14 cellular contexts compared by ENCODE assay signal in genomic region chr21:36236052-36236730, GRCh38.
DNase-seq lines count a peak whose midpoint lies in the region; ATAC-seq and TF ChIP-seq lines count a peak whose summit lies in the region.
"Had no signal": no experiment of that assay in that cellular context is flagged by ENCODE, and none has a peak within 500 bp of the region (broad histone marks: within the 10 kb centered on the region; RNA-seq: fewer than 3 reads in every experiment).

No MANE protein-coding gene starts in this region.

- no peak overlapping the region for H3K9ac ChIP-seq in BLaER1 treated with 17β-estradiol and CSF1 and Interleukin-3, amounts not matched to agents 10 nM and 100 nM
- no peak overlapping the region for H3K9ac ChIP-seq in Karpas-422 (ENCODE audit: low read length)

- peaks cover 0 to 16% (median 10%) of the 10 kb centered on the region in 10 experiments; a peak in 12 of 20 replicates for H3K4me1 ChIP-seq in BLaER1 treated with 17β-estradiol and CSF1 and Interleukin-3, amounts not matched to agents 10 nM and 100 nM
- H3K4me1 ChIP-seq in Karpas-422 (ENCODE audit: low read length) (peaks cover 15% of the 10 kb centered on the region), osteoblast (ENCODE audit: insufficient read depth, low read length) (no peaks in the 10 kb centered on the region)

- no peaks in the 10 kb centered on the region for H3K79me2 ChIP-seq in Karpas-422 (ENCODE audit: low read length)
- no peaks in the 10 kb centered on the region for H3K79me2 ChIP-seq in osteoblast (ENCODE audit: insufficient read depth, low read length)

- H3K4me3 ChIP-seq in BLaER1 treated with 17β-estradiol and CSF1 and Interleukin-3, amounts not matched to agents 10 nM and 100 nM = no peak overlapping the region
- H3K4me3 ChIP-seq in Karpas-422 (ENCODE audit: low read length) (peak overlapping the region; percentile 43; the same call in 1 of the 2 replicates), osteoblast (ENCODE audit: insufficient read depth, low read length) (no peak overlapping the region)

- H3K9me3 ChIP-seq in BLaER1 treated with 17β-estradiol and CSF1 and Interleukin-3, amounts not matched to agents 10 nM and 100 nM (replicated peaks in 1 of 11) = no peaks in the 10 kb centered on the region
- no peaks in the 10 kb centered on the region for H3K9me3 ChIP-seq in Karpas-422 (ENCODE audit: low read length)
- no peaks in the 10 kb centered on the region for H3K9me3 ChIP-seq in osteoblast (ENCODE audit: low read depth, low read length)

- no peaks in the 10 kb centered on the region for H3K9me2 ChIP-seq in Karpas-422 (replicated peaks; ENCODE audit: insufficient read depth, low read length)

- H4K20me1 ChIP-seq in BLaER1 treated with 17β-estradiol and CSF1 and Interleukin-3, amounts not matched to agents 10 nM and 100 nM = peaks cover 0 to 9% (median 0%) of the 10 kb centered on the region in 11 experiments; a peak in 2 of 22 replicates
- H4K20me1 ChIP-seq in Karpas-422 (ENCODE audit: insufficient read depth, low read depth, low read length) = no peaks in the 10 kb centered on the region
- H4K20me1 ChIP-seq in osteoblast (ENCODE audit: insufficient read depth, low read length) = no peaks in the 10 kb centered on the region

- no peak overlapping the region for H2AFZ ChIP-seq in Karpas-422 (ENCODE audit: low read length)
- no peak overlapping the region for H2AFZ ChIP-seq in osteoblast (ENCODE audit: low read length)

- H3K27ac ChIP-seq in BLaER1 treated with 17β-estradiol and CSF1 and Interleukin-3, amounts not matched to agents 10 nM and 100 nM = no peak overlapping the region
- H3K27ac ChIP-seq in Karpas-422 (ENCODE audit: low read length) = 0 out of 2 replicates have a peak overlapping the region, but pooled peaks have one; percentile 18
- H3K27ac ChIP-seq in osteoblast (ENCODE audit: low read depth, low read length) = no peak overlapping the region

- H3K4me2 ChIP-seq in BLaER1 treated with 17β-estradiol and CSF1 and Interleukin-3, amounts not matched to agents 10 nM and 100 nM = peak overlapping the region in 8 of 11 experiments; percentile 9 to 64 (median 48); a peak in 14 of 22 replicates
- H3K4me2 ChIP-seq in Karpas-422 (ENCODE audit: low read depth, low read length, poor library complexity, severe bottlenecking) (peak overlapping the region; percentile 52), osteoblast (ENCODE audit: insufficient read depth, low read length) (no peak overlapping the region)

- no peak for TF ChIP-seq CTCF in osteoblast (IDR thresholded peaks at IDR 0.05; ENCODE audit: extremely low read depth, low read depth, low read length)
- no peak for TF ChIP-seq CTCF in GM10266 (IDR thresholded peaks at IDR 0.05; ENCODE audit: control insufficient read depth, insufficient read depth, low read depth, missing control alignments)

- ATAC-seq in GM18907 (IDR thresholded peaks at IDR 0.05; ENCODE audit: unreplicated experiment) (peak; percentile 57), HG03571 (IDR thresholded peaks at IDR 0.05; ENCODE audit: unreplicated experiment) (no peak)

- peaks cover 15 to 59% (median 31%) of the 10 kb centered on the region in 11 experiments for H3K36me3 ChIP-seq in BLaER1 treated with 17β-estradiol and CSF1 and Interleukin-3, amounts not matched to agents 10 nM and 100 nM
- H3K36me3 ChIP-seq in Karpas-422 (ENCODE audit: insufficient read depth, low read length) (no peaks in the 10 kb centered on the region), osteoblast (ENCODE audit: insufficient read depth, low read length) (peaks cover 21% of the 10 kb centered on the region)

- DNase-seq in Karpas-422 (peak; percentile 52), osteoblast (ENCODE audit: insufficient read length, low spot score, missing footprints) (peak; percentile 47), dermis blood vessel endothelial cell (no peak), GM10266 (ENCODE audit: extremely low spot score) (no peak)
- DNase-seq: CD4-positive, alpha-beta T cell; DMS79 treated with DMSO at 0.1 percent for 48 hours; KBM-7; NCI-H1092; NCI-H2227 treated with DMSO at 0.1 percent for 48 hours; NCI-H69; NK-92 treated with Interleukin-12 subunit alpha and Interleukin-12 subunit beta, amount 100 ng/mL, for 24 hours had no signal

- H3K27me3 ChIP-seq in BLaER1 treated with 17β-estradiol and CSF1 and Interleukin-3, amounts not matched to agents 10 nM and 100 nM = no peaks in the 10 kb centered on the region
- H3K27me3 ChIP-seq in Karpas-422 (ENCODE audit: low read length) (no peaks in the 10 kb centered on the region), osteoblast (ENCODE audit: insufficient read depth, low read length) (no peaks in the 10 kb centered on the region)

Comparison
In these comparisons a context has a peak if more than half of its experiments do, and no peak if none do; other contexts are left out.
1. DNase-seq: peak in Karpas-422 (single experiment) and osteoblast (single experiment); none in dermis blood vessel endothelial cell (single experiment) and GM10266 (single experiment).